In genomic region chr14:50575769-50576168, GRCh38 we compare ENCODE assay signal across 27 cellular contexts.
"Had no signal": no experiment of that assay in that cellular context is flagged by ENCODE, and none has a peak within 500 bp of the region (broad histone marks: within the 10 kb centered on the region; RNA-seq: fewer than 3 reads in every experiment).

No MANE protein-coding gene starts in this region.

- H3K36me3 ChIP-seq: stomach, thoracic aorta, thyroid gland, transverse colon, upper lobe of left lung, upper lobe of right lung, uterus, vagina had no signal

- H3K9me3 ChIP-seq: testis, thyroid gland, upper lobe of right lung had no signal

- H3K4me3 ChIP-seq: stomach, suprapubic skin, testis, thoracic aorta, thyroid gland, tibial artery, tibial nerve, transverse colon, upper lobe of left lung, upper lobe of right lung, uterus, vagina had no signal

- H3K4me1 Mint-ChIP-seq: stimulated activated memory B cell treated with anti-CD40 and anti-IgM and Interleukin-4, amounts not matched to agents 10 μg/mL and 1 μg/mL and 100 μg/mL, for 72 hours; stimulated activated naive B cell treated with anti-CD40 and anti-IgM and Interleukin-4, amounts not matched to agents 10 μg/mL and 1 μg/mL and 100 μg/mL, for 72 hours; stimulated activated naive CD8-positive, alpha-beta T cell treated with anti-CD3 and anti-CD28 coated beads, Interleukin-15, amount 100 ng/mL, for 72 hours had no signal

- H3K27me3 ChIP-seq: stomach, suprapubic skin, testis, thyroid gland, tibial artery, tibial nerve, transverse colon, upper lobe of left lung, upper lobe of right lung, uterus, vagina had no signal

- ATAC-seq: stimulated activated memory B cell treated with anti-CD40 and anti-IgM and Interleukin-4, amounts not matched to agents 10 μg/mL and 1 μg/mL and 100 μg/mL, for 72 hours; stimulated activated naive B cell treated with anti-CD40 and anti-IgM and Interleukin-4, amounts not matched to agents 10 μg/mL and 1 μg/mL and 100 μg/mL, for 72 hours; stimulated activated naive CD8-positive, alpha-beta T cell treated with anti-CD3 and anti-CD28 coated beads, Interleukin-15, amount 100 ng/mL, for 72 hours; stimulated activated naive CD8-positive, alpha-beta T cell treated with anti-CD3 and anti-CD28 coated beads, Interleukin-15, Interleukin-2, amounts not matched to agents 100 U/mL and 50 U/mL, for 24 hours; upper lobe of right lung had no signal

- H3K27me3 Mint-ChIP-seq: stimulated activated memory B cell treated with anti-CD40 and anti-IgM and Interleukin-4, amounts not matched to agents 10 μg/mL and 1 μg/mL and 100 μg/mL, for 72 hours; stimulated activated naive B cell treated with anti-CD40 and anti-IgM and Interleukin-4, amounts not matched to agents 10 μg/mL and 1 μg/mL and 100 μg/mL, for 72 hours; stimulated activated naive CD8-positive, alpha-beta T cell treated with anti-CD3 and anti-CD28 coated beads, Interleukin-15, amount 100 ng/mL, for 72 hours; stimulated activated naive CD8-positive, alpha-beta T cell treated with anti-CD3 and anti-CD28 coated beads, Interleukin-15, Interleukin-2, amounts not matched to agents 100 ng/mL and 50 ng/mL, for 24 hours; type B pancreatic cell had no signal

- H3K36me3 Mint-ChIP-seq: type B pancreatic cell had no signal

- DNase-seq: stimulated activated CD4-positive, alpha-beta T cell treated with anti-CD3 and anti-CD28 coated beads, Interleukin-2, amount 100 ng/mL, for 48 hours; stimulated activated CD4-positive, alpha-beta T cell treated with anti-CD3 and anti-CD28 coated beads, Interleukin-4, amount 100 ng/mL, for 1 hour; stimulated activated CD4-positive, alpha-beta T cell treated with anti-CD3 and anti-CD28 coated beads, Interleukin-4, amount 100 ng/mL, for 24 hours; stimulated activated CD4-positive, alpha-beta T cell treated with anti-CD3 and anti-CD28 coated beads, Interleukin-4, amount 100 ng/mL, for 4 hours; stimulated activated CD8-positive, alpha-beta memory T cell treated with anti-CD3 and anti-CD28 coated beads, Interleukin-4, amount 100 ng/mL, for 48 hours; stimulated activated naive B cell treated with anti-CD40 and anti-IgM and Interleukin-4, amounts not matched to agents 10 μg/mL and 1 μg/mL and 100 μg/mL, for 72 hours; stimulated activated naive CD4-positive, alpha-beta T cell; stimulated activated naive CD4-positive, alpha-beta T cell treated with Interleukin-2 at 50 U/mL for 16 hours; stimulated activated naive CD8-positive, alpha-beta T cell treated with anti-CD3 and anti-CD28 coated beads, Interleukin-15, amount 100 ng/mL, for 72 hours; stimulated activated naive CD8-positive, alpha-beta T cell treated with anti-CD3 and anti-CD28 coated beads, Interleukin-15, Interleukin-2, amounts not matched to agents 100 U/mL and 50 U/mL, for 24 hours; stomach; substantia nigra; testis; thyroid gland; tibial artery; transverse colon; trophoblast cell; upper lobe of left lung; upper lobe of right lung; uterus had no signal

- H3K27ac ChIP-seq: stomach, suprapubic skin, testis, thoracic aorta, thyroid gland, tibial artery, tibial nerve, transverse colon, upper lobe of left lung, upper lobe of right lung, uterus, vagina had no signal

- H3K27ac Mint-ChIP-seq: stimulated activated memory B cell treated with anti-CD40 and anti-IgM and Interleukin-4, amounts not matched to agents 10 μg/mL and 1 μg/mL and 100 μg/mL, for 72 hours; stimulated activated naive B cell treated with anti-CD40 and anti-IgM and Interleukin-4, amounts not matched to agents 10 μg/mL and 1 μg/mL and 100 μg/mL, for 72 hours; stimulated activated naive CD8-positive, alpha-beta T cell treated with anti-CD3 and anti-CD28 coated beads, Interleukin-15, amount 100 ng/mL, for 72 hours; stimulated activated naive CD8-positive, alpha-beta T cell treated with anti-CD3 and anti-CD28 coated beads, Interleukin-15, Interleukin-2, amounts not matched to agents 100 ng/mL and 50 ng/mL, for 24 hours; type B pancreatic cell had no signal

- H3K4me3 Mint-ChIP-seq: stimulated activated memory B cell treated with anti-CD40 and anti-IgM and Interleukin-4, amounts not matched to agents 10 μg/mL and 1 μg/mL and 100 μg/mL, for 72 hours; stimulated activated naive B cell treated with anti-CD40 and anti-IgM and Interleukin-4, amounts not matched to agents 10 μg/mL and 1 μg/mL and 100 μg/mL, for 72 hours; stimulated activated naive CD8-positive, alpha-beta T cell treated with anti-CD3 and anti-CD28 coated beads, Interleukin-15, amount 100 ng/mL, for 72 hours; stimulated activated naive CD8-positive, alpha-beta T cell treated with anti-CD3 and anti-CD28 coated beads, Interleukin-15, Interleukin-2, amounts not matched to agents 100 ng/mL and 50 ng/mL, for 24 hours; type B pancreatic cell had no signal

- H3K4me1 ChIP-seq: suprapubic skin, testis, thyroid gland, tibial artery, tibial nerve, upper lobe of left lung, upper lobe of right lung, uterus, vagina had no signal
